19 cellular contexts compared by ENCODE assay signal in the genomic region with DNA sequence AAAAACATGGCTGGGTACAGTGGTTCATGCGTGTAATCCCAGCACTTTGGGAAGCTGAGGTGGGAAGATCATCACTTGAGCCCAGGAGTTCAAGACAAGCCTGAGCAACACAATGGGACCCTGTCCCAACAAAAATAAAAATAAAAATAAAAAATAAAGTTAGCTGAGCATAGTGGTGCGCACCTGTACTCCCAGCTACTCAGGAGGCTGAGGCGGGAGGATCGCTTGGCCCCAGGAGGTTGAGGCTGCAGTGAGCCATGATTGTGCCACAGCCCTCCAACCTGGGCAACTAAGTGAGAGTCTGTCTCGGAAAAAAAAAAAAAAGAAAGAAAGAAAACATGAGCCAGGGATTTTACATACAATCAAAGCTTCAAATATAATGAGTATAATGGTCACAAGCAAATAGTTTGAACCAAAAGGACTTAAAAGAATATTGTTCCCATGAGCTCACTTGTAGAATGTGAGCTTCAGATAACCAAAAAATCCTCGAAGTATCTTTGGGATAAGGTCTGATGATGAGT.
"Had no signal": no experiment of that assay in that cellular context is flagged by ENCODE, and none has a peak within 500 bp of the region (broad histone marks: within the 10 kb centered on the region; RNA-seq: fewer than 3 reads in every experiment).

No MANE protein-coding gene starts in this region.

- H3K4me3 ChIP-seq: esophagus squamous epithelium, heart right ventricle, mucosa of descending colon, smooth muscle cell, thoracic aorta, upper lobe of left lung had no signal

- H3K36me3 ChIP-seq: thoracic aorta, upper lobe of left lung had no signal

- DNase-seq: activated CD4-positive, CD25-positive, alpha-beta regulatory T cell treated with anti-CD3 and anti-CD28 coated beads, Interleukin-2, amount 50 U/mL, for 72 hours; activated naive CD4-positive, alpha-beta T cell treated with Interleukin-2 at 50 U/mL for 16 hours; effector memory CD4-positive, alpha-beta T cell; esophagus squamous epithelium; heart right ventricle; left ventricle myocardium superior; mucosa of descending colon; naive B cell; stimulated activated CD4-positive, alpha-beta T cell treated with anti-CD3 and anti-CD28 coated beads, Interleukin-4, amount 100 ng/mL, for 4 hours; stimulated activated naive B cell treated with anti-CD40 and anti-IgM and Interleukin-4, amounts not matched to agents 10 μg/mL and 1 μg/mL and 100 μg/mL, for 72 hours had no signal

- H3K27me3 ChIP-seq: esophagus squamous epithelium, heart right ventricle, upper lobe of left lung had no signal

- ATAC-seq: heart right ventricle, left ventricle myocardium superior, mucosa of descending colon, sciatic nerve, SK-N-SH treated with all-trans-retinoic acid at 6 μM for 48 hours had no signal

- H3K4me3 Mint-ChIP-seq: activated T-helper 1 cell treated with anti-CD3 and anti-CD28 coated beads, Interleukin-12 subunit alpha, Interleukin-12 subunit beta, Interleukin-2, Interleukin-4 antibody, amounts not matched to agents 30 ng/mL and 10 ng/mL and 1 ng/mL, durations not matched to agents 14 hours and 24 hours and 36 hours; dendritic cell treated with granulocyte-macrophage colony-stimulating factor and Interleukin-4, amounts not matched to agents 40 ng/mL and 50 ng/mL, for 4 days had no signal

- H3K27me3 Mint-ChIP-seq: dendritic cell treated with granulocyte-macrophage colony-stimulating factor and Interleukin-4, amounts not matched to agents 40 ng/mL and 50 ng/mL, for 4 days; naive B cell; stimulated activated naive B cell treated with anti-CD40 and anti-IgM and Interleukin-4, amounts not matched to agents 10 μg/mL and 1 μg/mL and 100 μg/mL, for 72 hours had no signal

- H3K4me1 ChIP-seq: parathyroid adenoma had no signal

- H3K27ac Mint-ChIP-seq: dendritic cell treated with granulocyte-macrophage colony-stimulating factor and Interleukin-4, amounts not matched to agents 40 ng/mL and 50 ng/mL, for 4 days; stimulated activated naive B cell treated with anti-CD40 and anti-IgM and Interleukin-4, amounts not matched to agents 10 μg/mL and 1 μg/mL and 100 μg/mL, for 72 hours had no signal

- H3K27ac ChIP-seq: esophagus squamous epithelium, parathyroid adenoma, thoracic aorta, upper lobe of left lung, VCaP had no signal
